Comparison of ENCODE assay signal across 9 cellular contexts in genomic region chr2:70993689-70993986, GRCh38. TPM values are rescaled to one million over a fixed set of nuclear protein-coding genes. Genes with fewer than 3 reads are reported as not detected.
A peak's percentile ranks its signal among the peaks of the same experiment; 100 is the strongest.
DNase-seq lines count a peak whose midpoint lies in the region; ATAC-seq and TF ChIP-seq lines count a peak whose summit lies in the region.
"Had no signal": no experiment of that assay in that cellular context is flagged by ENCODE, and none has a peak within 500 bp of the region (broad histone marks: within the 10 kb centered on the region; RNA-seq: fewer than 3 reads in every experiment).

No MANE protein-coding gene starts in this region.

- peaks cover 19% of the 10 kb centered on the region for H3K79me2 ChIP-seq in neural progenitor cell (ENCODE audit: low read depth)

- H3K27me3 ChIP-seq in MG63 (no peaks in the 10 kb centered on the region), endocrine pancreas (ENCODE audit: control insufficient read depth, insufficient read depth, low read length) (no peaks in the 10 kb centered on the region), neural progenitor cell (peaks cover 25% of the 10 kb centered on the region)

- H3K9ac ChIP-seq in endocrine pancreas (ENCODE audit: control insufficient read depth, insufficient read depth, low read length) (peak overlapping the region; percentile 44), neural progenitor cell (peak overlapping the region; percentile 77)

- H3K4me1 Mint-ChIP-seq in neural progenitor cell: peaks cover 15% of the 10 kb centered on the region

- H3K4me3 ChIP-seq in MG63: peak overlapping the region; percentile 91
- H3K4me3 ChIP-seq in endocrine pancreas (ENCODE audit: control insufficient read depth, insufficient read depth, low read length): peak overlapping the region; percentile 81
- peak overlapping the region; percentile 97 for H3K4me3 ChIP-seq in neural progenitor cell

- H3K27ac Mint-ChIP-seq in neural progenitor cell: peak overlapping the region; percentile 35

- H3K27me3 Mint-ChIP-seq in neural progenitor cell (ENCODE audit: insufficient read depth, low read depth): peaks cover 9% of the 10 kb centered on the region

- H3K9me3 ChIP-seq in MG63 (no peaks in the 10 kb centered on the region), endocrine pancreas (ENCODE audit: control insufficient read depth, low read length) (no peaks in the 10 kb centered on the region), neural progenitor cell (ENCODE audit: low read depth) (no peaks in the 10 kb centered on the region)

- no peak for ATAC-seq in GM18519 (IDR thresholded peaks at IDR 0.05; ENCODE audit: low FRiP score, unreplicated experiment)

- DNase-seq in MG63: no peak
- DNase-seq in neural progenitor cell (ENCODE audit: low spot score): no peak
- no peak for DNase-seq in NCI-H146 (lab: John Stamatoyannopoulos, UW)
- DNase-seq in DMS79 treated with DMSO at 0.1 percent for 48 hours (lab: John Stamatoyannopoulos, UW): no peak
- no peak for DNase-seq in 8988T

- peaks cover 15% of the 10 kb centered on the region for H3F3A ChIP-seq in neural progenitor cell (ENCODE audit: low read depth)

- H3K27ac ChIP-seq in C4-2B: peak overlapping the region; percentile 75; the same call in 1 of the 2 replicates
- no peak overlapping the region for H3K27ac ChIP-seq in neural progenitor cell

- no peaks in the 10 kb centered on the region for H3K9me3 Mint-ChIP-seq in neural progenitor cell

- H3K4me1 ChIP-seq in endocrine pancreas (ENCODE audit: control insufficient read depth, insufficient read depth, low read length) (no peaks in the 10 kb centered on the region), neural progenitor cell (peaks cover 6% of the 10 kb centered on the region)

- TF ChIP-seq CTCF in C4-2B (conservative IDR thresholded peaks at IDR 0.05): no peak
- TF ChIP-seq CTCF in neural progenitor cell (IDR thresholded peaks at IDR 0.05): no peak

- H4K20me1 ChIP-seq in neural progenitor cell (ENCODE audit: low read depth): peaks cover 21% of the 10 kb centered on the region

- H3K4me3 Mint-ChIP-seq in neural progenitor cell: peak overlapping the region; percentile 95

- H3K36me3 ChIP-seq in MG63 (peaks cover 19% of the 10 kb centered on the region), endocrine pancreas (ENCODE audit: control insufficient read depth, insufficient read depth, low read length) (no peaks in the 10 kb centered on the region), neural progenitor cell (no peaks in the 10 kb centered on the region)

- no peak overlapping the region for H2AFZ ChIP-seq in neural progenitor cell (replicated peaks)

- peak overlapping the region; percentile 95 for H3K4me2 ChIP-seq in neural progenitor cell

- peaks cover 4% of the 10 kb centered on the region for H3K36me3 Mint-ChIP-seq in neural progenitor cell

RNA-seq across cellular contexts. Expression of gene TEX261, which starts 1.0 kb away (rescaled TPM):
- total RNA-seq in MG63 (2014; rRNA removed; shearing (Covaris generic); ENCODE audit: low replicate concordance): 39.8 and 78.4 TPM in 2 replicates
- 9.4 and 27.7 TPM in 2 replicates for total RNA-seq in neural progenitor cell (ENCODE audit: low replicate concordance)

RNA-seq across cellular contexts. Expression of gene ANKRD53, which starts 15.2 kb away (rescaled TPM):
- not detected in 2 replicates for total RNA-seq in MG63 (2014; rRNA removed; shearing (Covaris generic); ENCODE audit: low replicate concordance)
- 0.06 TPM in 1 of 2 replicates, not detected in the other for total RNA-seq in neural progenitor cell (ENCODE audit: low replicate concordance)
- total RNA-seq: NCI-H460 had no signal

RNA-seq across cellular contexts. Expression of gene ATP6V1B1, which starts 57.9 kb away (rescaled TPM):
- total RNA-seq in MG63 (2014; rRNA removed; shearing (Covaris generic); ENCODE audit: low replicate concordance): not detected in 2 replicates
- 0.99 and 1.1 TPM in 2 replicates for total RNA-seq in neural progenitor cell (ENCODE audit: low replicate concordance)
